17 cellular contexts compared by ENCODE assay signal in genomic region chr12:24134092-24134491, GRCh38.
"Had no signal": no experiment of that assay in that cellular context is flagged by ENCODE, and none has a peak within 500 bp of the region (broad histone marks: within the 10 kb centered on the region; RNA-seq: fewer than 3 reads in every experiment).

No MANE protein-coding gene starts in this region.

- H3K9me3 Mint-ChIP-seq: activated T-cell treated with anti-CD3 and anti-CD28 coated beads, Interleukin-2, amount 50 U/mL, for 4 hours; T-helper 1 cell treated with Interleukin-12 subunit alpha and Interleukin-12 subunit beta and Interleukin-4 antibody, amounts not matched to agents 30 μg/mL and 1 μg/mL, for 36 hours; WTC11 had no signal

- H3K9me3 ChIP-seq: breast epithelium, SJSA1 had no signal

- H3K4me1 ChIP-seq: breast epithelium, SJSA1 had no signal

- DNase-seq: activated CD4-positive, alpha-beta T cell treated with anti-CD3 and anti-CD28 coated beads for 48 hours; activated CD4-positive, alpha-beta T cell treated with anti-CD3 and anti-CD28 coated beads, Interleukin-2, amount 50 U/mL, for 4 hours; activated CD4-positive, CD25-positive, alpha-beta regulatory T cell treated with anti-CD3 and anti-CD28 coated beads, Interleukin-2, amount 50 U/mL, for 72 hours; activated effector memory CD4-positive, alpha-beta T cell treated with anti-CD3 and anti-CD28 coated beads, Interleukin-2, amount 50 U/mL, for 16 hours; activated naive CD4-positive, alpha-beta T cell treated with Interleukin-2 at 50 U/mL for 16 hours; activated T-cell treated with anti-CD3 and anti-CD28 coated beads, Interleukin-2, amount 50 U/mL, for 4 hours; amygdala; NCI-H1694 treated with DMSO at 0.1 percent for 48 hours; NCI-H2029 treated with DMSO at 0.1 percent for 48 hours; NCI-H446; PC-3; SHP77 had no signal

- ATAC-seq: activated naive CD4-positive, alpha-beta T cell treated with anti-CD3 and anti-CD28 coated beads, Interleukin-2, amount 50 U/mL, for 72 hours; activated T-cell treated with anti-CD3 and anti-CD28 coated beads, Interleukin-2, amount 50 U/mL, for 4 hours; PC-3 had no signal

- H3K27me3 ChIP-seq: breast epithelium, SJSA1 had no signal

- H3K36me3 Mint-ChIP-seq: activated naive CD4-positive, alpha-beta T cell treated with anti-CD3 and anti-CD28 coated beads, Interleukin-2, amount 50 U/mL, for 72 hours; WTC11 had no signal

- H3K27ac Mint-ChIP-seq: activated naive CD4-positive, alpha-beta T cell treated with anti-CD3 and anti-CD28 coated beads, Interleukin-2, amount 50 U/mL, for 72 hours; T-helper 1 cell treated with Interleukin-12 subunit alpha and Interleukin-12 subunit beta and Interleukin-4 antibody, amounts not matched to agents 30 μg/mL and 1 μg/mL, for 36 hours had no signal

- H3K36me3 ChIP-seq: breast epithelium, SJSA1 had no signal

- H3K4me3 Mint-ChIP-seq: activated T-cell treated with anti-CD3 and anti-CD28 coated beads, Interleukin-2, amount 50 U/mL, for 4 hours; T-helper 1 cell treated with Interleukin-12 subunit alpha and Interleukin-12 subunit beta and Interleukin-4 antibody, amounts not matched to agents 30 μg/mL and 1 μg/mL, for 36 hours; WTC11 had no signal

- H3K4me3 ChIP-seq: breast epithelium, SJSA1 had no signal

- H3K27ac ChIP-seq: breast epithelium, SJSA1 had no signal
